Comparison of ENCODE assay signal across 1 cellular context in the genomic region with DNA sequence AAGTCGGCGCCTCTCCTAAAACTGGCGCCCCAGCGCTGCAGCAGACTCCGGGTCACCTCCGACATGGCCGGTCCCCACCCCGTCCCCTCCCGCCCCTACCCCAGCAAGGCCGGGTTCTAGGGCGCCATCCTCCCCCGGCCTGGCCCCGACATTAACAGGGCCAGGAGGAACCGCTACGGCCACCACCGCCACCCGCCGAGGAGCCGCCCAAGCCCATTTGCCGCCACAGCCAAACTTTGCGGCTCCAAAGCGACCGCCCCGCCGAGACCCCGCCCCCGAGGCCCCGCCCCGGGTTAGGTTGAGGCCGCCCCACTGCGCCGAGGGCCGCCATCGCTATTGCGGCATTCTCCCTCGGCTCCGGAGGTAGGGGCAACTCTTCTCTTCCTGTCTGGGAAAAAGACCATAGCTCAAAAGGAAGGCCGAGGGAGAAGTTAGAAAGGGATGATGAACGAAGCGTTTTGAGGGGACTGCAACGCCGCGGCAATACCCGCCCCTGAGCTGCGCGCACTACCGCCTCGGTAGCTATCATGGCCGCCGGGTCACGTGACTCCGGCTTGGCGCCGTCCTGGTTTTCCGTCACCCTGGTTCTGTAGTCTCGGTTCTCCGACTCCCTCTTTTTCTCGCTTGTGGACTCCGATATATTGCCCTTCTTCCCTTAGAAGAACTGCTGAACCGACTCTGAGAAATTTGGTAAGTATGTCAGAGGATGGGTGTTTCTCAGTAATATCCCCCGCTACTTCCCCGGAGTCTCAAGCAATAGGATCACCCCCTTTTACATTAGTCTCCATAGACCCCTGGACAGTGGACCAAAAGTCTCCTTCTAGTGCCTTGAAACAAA.
TF ChIP-seq lines count a peak whose summit lies in the region.

TSS of gene AIDA (minus strand) at position 239 of the 838 bp plus-strand sequence. CDS start at position 65, 174 bp downstream.
A gene with protein sequence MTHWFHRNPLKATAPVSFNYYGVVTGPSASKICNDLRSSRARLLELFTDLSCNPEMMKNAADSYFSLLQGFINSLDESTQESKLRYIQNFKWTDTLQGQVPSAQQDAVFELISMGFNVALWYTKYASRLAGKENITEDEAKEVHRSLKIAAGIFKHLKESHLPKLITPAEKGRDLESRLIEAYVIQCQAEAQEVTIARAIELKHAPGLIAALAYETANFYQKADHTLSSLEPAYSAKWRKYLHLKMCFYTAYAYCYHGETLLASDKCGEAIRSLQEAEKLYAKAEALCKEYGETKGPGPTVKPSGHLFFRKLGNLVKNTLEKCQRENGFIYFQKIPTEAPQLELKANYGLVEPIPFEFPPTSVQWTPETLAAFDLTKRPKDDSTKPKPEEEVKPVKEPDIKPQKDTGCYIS (plus strand): TSS at position 312 of the 838 bp plus-strand sequence. CDS start 3,136 bp downstream, outside the sequence.

TF ChIP-seq in HEK293, 187 proteins besides CTCF, POLR2A, EP300 and RAD21 (continued from another document and continues in another):
- TF ChIP-seq HIC1 (tag by site-specific recombination; IDR thresholded peaks at IDR 0.05), result no peak
- TF ChIP-seq ATF2 (tag by site-specific recombination; IDR thresholded peaks at IDR 0.05; ENCODE audit: low read depth), result no peak
- peak; percentile 99 for TF ChIP-seq SP3 (tag by site-specific recombination; IDR thresholded peaks at IDR 0.05)
- TF ChIP-seq ZNF274 (IDR thresholded peaks at IDR 0.05; ENCODE audit: low read length), result no peak
- TF ChIP-seq ZNF274 (tag by site-specific recombination; IDR thresholded peaks at IDR 0.05; ENCODE audit: borderline replicate concordance), result no peak
- TF ChIP-seq ZNF701 (tag by site-specific recombination; IDR thresholded peaks at IDR 0.05), result no peak
- TF ChIP-seq, protein P1, sequence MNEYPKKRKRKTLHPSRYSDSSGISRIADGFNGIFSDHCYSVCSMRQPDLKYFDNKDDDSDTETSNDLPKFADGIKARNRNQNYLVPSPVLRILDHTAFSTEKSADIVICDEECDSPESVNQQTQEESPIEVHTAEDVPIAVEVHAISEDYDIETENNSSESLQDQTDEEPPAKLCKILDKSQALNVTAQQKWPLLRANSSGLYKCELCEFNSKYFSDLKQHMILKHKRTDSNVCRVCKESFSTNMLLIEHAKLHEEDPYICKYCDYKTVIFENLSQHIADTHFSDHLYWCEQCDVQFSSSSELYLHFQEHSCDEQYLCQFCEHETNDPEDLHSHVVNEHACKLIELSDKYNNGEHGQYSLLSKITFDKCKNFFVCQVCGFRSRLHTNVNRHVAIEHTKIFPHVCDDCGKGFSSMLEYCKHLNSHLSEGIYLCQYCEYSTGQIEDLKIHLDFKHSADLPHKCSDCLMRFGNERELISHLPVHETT (tag by site-specific recombination; IDR thresholded peaks at IDR 0.05), result peak; percentile 94
- TF ChIP-seq ZNF501 (tag by site-specific recombination; IDR thresholded peaks at IDR 0.05), result no peak; the same call in 1 of the 2 replicates
- TF ChIP-seq MYNN (tag by site-specific recombination; IDR thresholded peaks at IDR 0.05; ENCODE audit: borderline replicate concordance), result 0 out of 2 replicates have a peak, but pooled peaks have one; percentile 17
- peak; percentile 22; the same call in 1 of the 2 replicates for TF ChIP-seq ZNF426 (tag by site-specific recombination; IDR thresholded peaks at IDR 0.05)
- no peak for TF ChIP-seq ZNF585B (tag by site-specific recombination; IDR thresholded peaks at IDR 0.05)
- no peak for TF ChIP-seq ZBTB6 (tag by site-specific recombination; IDR thresholded peaks at IDR 0.05)
- TF ChIP-seq ZNF292 (tag by site-specific recombination; IDR thresholded peaks at IDR 0.05; ENCODE audit: borderline replicate concordance, low read depth), result no peak
- TF ChIP-seq RBAK (tag by site-specific recombination; IDR thresholded peaks at IDR 0.05), result peak; percentile 52; the same call in 1 of the 2 replicates
- 0 out of 2 replicates have a peak, but pooled peaks have one; percentile 7 for TF ChIP-seq ZNF133 (tag by site-specific recombination; IDR thresholded peaks at IDR 0.05)
- TF ChIP-seq MEIS1 (CRISPR knock-in tag; IDR thresholded peaks at IDR 0.05; ENCODE audit: borderline replicate concordance), result no peak
- TF ChIP-seq ZNF121 (tag by site-specific recombination; IDR thresholded peaks at IDR 0.05), result no peak
- TF ChIP-seq ZBTB8A (tag by site-specific recombination; IDR thresholded peaks at IDR 0.05), result peak; percentile 22; the same call in 1 of the 2 replicates
- TF ChIP-seq ZNF169 (tag by site-specific recombination; IDR thresholded peaks at IDR 0.05), result no peak
- no peak for TF ChIP-seq SALL2 (tag by site-specific recombination; IDR thresholded peaks at IDR 0.05; ENCODE audit: borderline replicate concordance)
- peak; percentile 26; the same call in 1 of the 2 replicates for TF ChIP-seq ZNF146 (tag by site-specific recombination; IDR thresholded peaks at IDR 0.05)
- peak; percentile 100 for TF ChIP-seq YY1 (tag by site-specific recombination; IDR thresholded peaks at IDR 0.05)
- no peak for TF ChIP-seq ZNF223 (tag by site-specific recombination; IDR thresholded peaks at IDR 0.05)
- TF ChIP-seq ZNF16 (tag by site-specific recombination; IDR thresholded peaks at IDR 0.05; ENCODE audit: low read depth), result no peak
- TF ChIP-seq ZNF112 (tag by site-specific recombination; IDR thresholded peaks at IDR 0.05), result no peak
- TF ChIP-seq ZNF521 (tag by site-specific recombination; IDR thresholded peaks at IDR 0.05), result no peak
- TF ChIP-seq TCF7L2 (IDR thresholded peaks at IDR 0.05; ENCODE audit: borderline replicate concordance, low read depth, low read length), result no peak
- TF ChIP-seq, protein P2, sequence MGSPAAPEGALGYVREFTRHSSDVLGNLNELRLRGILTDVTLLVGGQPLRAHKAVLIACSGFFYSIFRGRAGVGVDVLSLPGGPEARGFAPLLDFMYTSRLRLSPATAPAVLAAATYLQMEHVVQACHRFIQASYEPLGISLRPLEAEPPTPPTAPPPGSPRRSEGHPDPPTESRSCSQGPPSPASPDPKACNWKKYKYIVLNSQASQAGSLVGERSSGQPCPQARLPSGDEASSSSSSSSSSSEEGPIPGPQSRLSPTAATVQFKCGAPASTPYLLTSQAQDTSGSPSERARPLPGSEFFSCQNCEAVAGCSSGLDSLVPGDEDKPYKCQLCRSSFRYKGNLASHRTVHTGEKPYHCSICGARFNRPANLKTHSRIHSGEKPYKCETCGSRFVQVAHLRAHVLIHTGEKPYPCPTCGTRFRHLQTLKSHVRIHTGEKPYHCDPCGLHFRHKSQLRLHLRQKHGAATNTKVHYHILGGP (tag by site-specific recombination; IDR thresholded peaks at IDR 0.05), result no peak
- no peak for TF ChIP-seq EGR2 (tag by site-specific recombination; IDR thresholded peaks at IDR 0.05; ENCODE audit: low read depth)
- no peak for TF ChIP-seq ZNF544 (tag by site-specific recombination; IDR thresholded peaks at IDR 0.05)
- TF ChIP-seq ZSCAN30 (tag by site-specific recombination; IDR thresholded peaks at IDR 0.05), result 0 out of 2 replicates have a peak, but pooled peaks have one; percentile 23
- TF ChIP-seq ZNF324 (tag by site-specific recombination; IDR thresholded peaks at IDR 0.05), result peak; percentile 84
- TF ChIP-seq ZBTB20 (tag by site-specific recombination; IDR thresholded peaks at IDR 0.05), result peak; percentile 50
- TF ChIP-seq, protein P3, sequence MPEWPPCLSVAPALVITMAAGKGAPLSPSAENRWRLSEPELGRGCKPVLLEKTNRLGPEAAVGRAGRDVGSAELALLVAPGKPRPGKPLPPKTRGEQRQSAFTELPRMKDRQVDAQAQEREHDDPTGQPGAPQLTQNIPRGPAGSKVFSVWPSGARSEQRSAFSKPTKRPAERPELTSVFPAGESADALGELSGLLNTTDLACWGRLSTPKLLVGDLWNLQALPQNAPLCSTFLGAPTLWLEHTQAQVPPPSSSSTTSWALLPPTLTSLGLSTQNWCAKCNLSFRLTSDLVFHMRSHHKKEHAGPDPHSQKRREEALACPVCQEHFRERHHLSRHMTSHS (tag by site-specific recombination; IDR thresholded peaks at IDR 0.05), result no peak; the same call in 1 of the 2 replicates
- TF ChIP-seq, protein P4, sequence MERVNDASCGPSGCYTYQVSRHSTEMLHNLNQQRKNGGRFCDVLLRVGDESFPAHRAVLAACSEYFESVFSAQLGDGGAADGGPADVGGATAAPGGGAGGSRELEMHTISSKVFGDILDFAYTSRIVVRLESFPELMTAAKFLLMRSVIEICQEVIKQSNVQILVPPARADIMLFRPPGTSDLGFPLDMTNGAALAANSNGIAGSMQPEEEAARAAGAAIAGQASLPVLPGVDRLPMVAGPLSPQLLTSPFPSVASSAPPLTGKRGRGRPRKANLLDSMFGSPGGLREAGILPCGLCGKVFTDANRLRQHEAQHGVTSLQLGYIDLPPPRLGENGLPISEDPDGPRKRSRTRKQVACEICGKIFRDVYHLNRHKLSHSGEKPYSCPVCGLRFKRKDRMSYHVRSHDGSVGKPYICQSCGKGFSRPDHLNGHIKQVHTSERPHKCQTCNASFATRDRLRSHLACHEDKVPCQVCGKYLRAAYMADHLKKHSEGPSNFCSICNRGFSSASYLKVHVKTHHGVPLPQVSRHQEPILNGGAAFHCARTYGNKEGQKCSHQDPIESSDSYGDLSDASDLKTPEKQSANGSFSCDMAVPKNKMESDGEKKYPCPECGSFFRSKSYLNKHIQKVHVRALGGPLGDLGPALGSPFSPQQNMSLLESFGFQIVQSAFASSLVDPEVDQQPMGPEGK (tag by site-specific recombination; IDR thresholded peaks at IDR 0.05), result peak; percentile 48; the same call in 1 of the 2 replicates
- TF ChIP-seq, protein P5, sequence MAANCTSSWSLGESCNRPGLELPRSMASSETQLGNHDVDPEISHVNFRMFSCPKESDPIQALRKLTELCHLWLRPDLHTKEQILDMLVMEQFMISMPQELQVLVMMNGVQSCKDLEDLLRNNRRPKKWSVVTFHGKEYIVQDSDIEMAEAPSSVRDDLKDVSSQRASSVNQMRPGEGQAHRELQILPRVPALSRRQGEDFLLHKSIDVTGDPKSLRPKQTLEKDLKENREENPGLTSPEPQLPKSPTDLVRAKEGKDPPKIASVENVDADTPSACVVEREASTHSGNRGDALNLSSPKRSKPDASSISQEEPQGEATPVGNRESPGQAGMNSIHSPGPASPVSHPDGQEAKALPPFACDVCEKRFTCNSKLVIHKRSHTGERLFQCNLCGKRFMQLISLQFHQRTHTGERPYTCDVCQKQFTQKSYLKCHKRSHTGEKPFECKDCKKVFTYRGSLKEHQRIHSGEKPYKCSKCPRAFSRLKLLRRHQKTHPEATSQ (tag by site-specific recombination; IDR thresholded peaks at IDR 0.05), result no peak
- TF ChIP-seq GLI4 (tag by site-specific recombination; IDR thresholded peaks at IDR 0.05), result peak; percentile 17; the same call in 1 of the 2 replicates
- no peak for TF ChIP-seq ZNF350 (tag by site-specific recombination; IDR thresholded peaks at IDR 0.05)
- TF ChIP-seq ZFP3 (tag by site-specific recombination; IDR thresholded peaks at IDR 0.05; ENCODE audit: low read depth), result no peak
- no peak for TF ChIP-seq OSR2 (tag by site-specific recombination; IDR thresholded peaks at IDR 0.05)
- TF ChIP-seq ZNF510 (tag by site-specific recombination; IDR thresholded peaks at IDR 0.05; ENCODE audit: insufficient replicate concordance), result no peak
- 0 out of 2 replicates have a peak, but pooled peaks have one; percentile 28 for TF ChIP-seq ZNF423 (tag by site-specific recombination; IDR thresholded peaks at IDR 0.05)
- no peak for TF ChIP-seq ZNF23 (tag by site-specific recombination; IDR thresholded peaks at IDR 0.05; ENCODE audit: borderline replicate concordance)
- TF ChIP-seq ZFP41 (tag by site-specific recombination; IDR thresholded peaks at IDR 0.05; ENCODE audit: borderline replicate concordance), result no peak
- TF ChIP-seq ZNF664 (tag by site-specific recombination; IDR thresholded peaks at IDR 0.05), result 0 out of 2 replicates have a peak, but pooled peaks have one; percentile 12
- no peak for TF ChIP-seq FEZF1 (tag by site-specific recombination; IDR thresholded peaks at IDR 0.05)
- peak; percentile 37; the same call in 1 of the 2 replicates for TF ChIP-seq GLIS1 (tag by site-specific recombination; IDR thresholded peaks at IDR 0.05)
- no peak for TF ChIP-seq ZNF473 (tag by site-specific recombination; IDR thresholded peaks at IDR 0.05)
- peak; percentile 41 for TF ChIP-seq ZBTB26 (tag by site-specific recombination; optimal IDR thresholded peaks at IDR 0.05)
